ENCODE assay signal across 8 cellular contexts in genomic region chr17:38667099-38667786, GRCh38. TPM values are rescaled to one million over a fixed set of nuclear protein-coding genes. Genes with fewer than 3 reads are reported as not detected.
DNase-seq lines count a peak whose midpoint lies in the region; ATAC-seq and TF ChIP-seq lines count a peak whose summit lies in the region.

No MANE protein-coding gene starts in this region.

- ATAC-seq in right lobe of liver (peak; percentile 82 to 88 (median 86)), GM21381 (IDR thresholded peaks at IDR 0.05; ENCODE audit: unreplicated experiment) (no peak)

- H3K4me3 ChIP-seq in AG09309 (ENCODE audit: control insufficient read depth, low read depth, low read length) (no peak overlapping the region), coronary artery (no peak overlapping the region), right lobe of liver (no peak overlapping the region)

- TF ChIP-seq POLR2A in right lobe of liver (IDR thresholded peaks at IDR 0.05): no peak

- no peaks in the 10 kb centered on the region for H3K27me3 ChIP-seq in right lobe of liver

- intact Hi-C loops in right lobe of liver (cut with DNase I): loop anchor here in 1 of 2 donors (5.0 to 10.0 kb wide), 2 partner anchors 82 to 175 kb away; no protein-coding TSS in a partner anchor

- DNase-seq in AG09309 (ENCODE audit: low read depth) (peak; percentile 8), GM20000 (ENCODE audit: low spot score) (peak; percentile 82), NCI-H345 treated with DMSO at 0.1 percent for 48 hours (lab: John Stamatoyannopoulos, UW; ENCODE audit: unreplicated experiment) (peak; percentile 50), coronary artery (ENCODE audit: low spot score) (no peak), right lobe of liver (peak; percentile 61 to 75 (median 66))
- DNase-seq in activated CD4-positive, CD25-positive, alpha-beta regulatory T cell treated with anti-CD3 and anti-CD28 coated beads, Interleukin-2, amount 50 U/mL, for 16 hours (ENCODE audit: low read depth, low spot score): peak; percentile 25
- peak; percentile 23 for DNase-seq in stimulated activated CD8-positive, alpha-beta memory T cell treated with anti-CD3 and anti-CD28 coated beads, Interleukin-12 subunit alpha, Interleukin-12 subunit beta, amount 100 ng/mL, for 1 hour (ENCODE audit: low read depth)

- no peaks in the 10 kb centered on the region for H3K4me1 ChIP-seq in right lobe of liver

- no peak overlapping the region for H3K27ac ChIP-seq in coronary artery
- no peak overlapping the region for H3K27ac ChIP-seq in right lobe of liver

- no peaks in the 10 kb centered on the region for H3K9me3 ChIP-seq in right lobe of liver

- WGBS in right lobe of liver (ENCODE audit: insufficient coverage, low coverage, low lambda C conversion rate, missing lambda C conversion rate): 22% methylated on average over 6 of the region's 7 CpGs

- TF ChIP-seq CTCF in AG09309 (IDR thresholded peaks at IDR 0.05; ENCODE audit: control insufficient read depth, insufficient read depth, low read depth, low read length, missing control alignments) (peak; percentile 100), GM20000 (IDR thresholded peaks at IDR 0.05; ENCODE audit: extremely low read depth, missing control alignments) (peak; percentile 100), coronary artery (IDR thresholded peaks at IDR 0.05) (peak; percentile 96), right lobe of liver (IDR thresholded peaks at IDR 0.05) (peak; percentile 97 to 99 (median 98))

- H3K36me3 ChIP-seq in right lobe of liver: no peaks in the 10 kb centered on the region

RNA-seq across cellular contexts. Expression of gene EPOP, which starts 7.5 kb away (rescaled TPM):
- 1 to 10 TPM; 1.1 to 6.0 (median 3.0) TPM for total RNA-seq in right lobe of liver

RNA-seq across cellular contexts. Expression of gene MLLT6, which starts 37.8 kb away (rescaled TPM):
- 10 to 100 TPM; 10.1 to 30.9 (median 25.6) TPM for total RNA-seq in right lobe of liver
